8 cellular contexts compared by ENCODE assay signal in the genomic region with DNA sequence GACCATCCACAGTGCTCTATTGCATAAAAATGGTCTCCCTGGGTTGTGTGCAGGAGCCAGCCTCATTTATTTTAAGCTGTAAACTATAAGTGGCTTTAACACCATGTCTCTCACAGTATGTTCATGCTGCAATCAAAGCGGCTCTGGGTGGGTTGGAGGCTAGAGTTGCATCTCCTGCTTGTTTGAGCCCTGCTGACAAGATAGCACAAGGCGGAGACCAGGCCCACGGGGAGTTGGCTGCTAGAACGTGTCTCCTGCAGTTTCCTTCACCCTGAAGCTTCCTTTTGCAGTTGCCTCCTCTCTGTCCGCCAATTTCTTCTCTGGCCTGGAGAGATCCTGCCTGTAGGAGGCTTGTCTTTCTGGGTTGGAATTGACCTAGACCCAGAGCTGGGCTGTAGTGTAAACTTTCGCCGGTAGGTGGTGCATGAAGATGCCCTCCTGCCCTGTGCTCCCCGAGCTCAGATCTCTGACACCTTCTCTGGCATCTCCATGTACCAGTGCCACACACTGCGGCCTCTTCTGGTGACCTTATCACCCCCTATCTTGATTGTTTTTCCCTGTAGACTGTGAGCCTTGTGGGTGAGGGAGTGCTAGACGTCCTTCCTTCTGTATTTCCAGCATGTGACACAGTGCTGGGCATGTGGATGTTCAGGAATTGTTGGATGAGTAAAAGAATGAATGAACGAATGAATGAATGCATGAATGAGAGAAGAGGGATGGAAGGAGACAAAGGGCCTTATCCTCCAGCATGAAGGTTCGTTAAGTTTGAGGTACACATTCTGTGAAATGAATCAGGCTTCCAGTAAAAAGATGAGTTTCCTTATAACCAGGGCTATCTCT. TPM values are rescaled to one million over a fixed set of nuclear protein-coding genes. Genes with fewer than 3 reads are reported as not detected.
DNase-seq lines count a peak whose midpoint lies in the region; FAIRE-seq and TF ChIP-seq lines count a peak whose summit lies in the region.

No MANE protein-coding gene starts in this region.

- H3K4me1 ChIP-seq in keratinocyte (ENCODE audit: control insufficient read depth, extremely low read depth, insufficient read depth, low read length): no peaks in the 10 kb centered on the region

- H3K27me3 ChIP-seq in WERI-Rb-1 (ENCODE audit: insufficient read depth, low read depth, severe bottlenecking) (no peaks in the 10 kb centered on the region), keratinocyte (ENCODE audit: control insufficient read depth, extremely low read depth, insufficient read depth, low read length) (no peaks in the 10 kb centered on the region)

- H3K79me2 ChIP-seq in keratinocyte (ENCODE audit: control insufficient read depth, insufficient read depth, low read length): no peaks in the 10 kb centered on the region

- H4K20me1 ChIP-seq in keratinocyte (ENCODE audit: control insufficient read depth, extremely low read depth, insufficient read depth, low read length): no peaks in the 10 kb centered on the region

- DNase-seq in NCI-H1092 treated with DMSO at 0.1 percent for 48 hours (lab: John Stamatoyannopoulos, UW) (peak; percentile 7), NCI-H1092 (lab: John Stamatoyannopoulos, UW) (no peak), HFF-Myc (ENCODE audit: extremely low read depth, low read depth) (peak; percentile 42), NAMALWA (ENCODE audit: low spot score) (peak; percentile 93), WERI-Rb-1 (peak; percentile 77), T47D (ENCODE audit: low read depth in 1 of 2, low spot score in 1 of 2) (peak; percentile 57 to 79), keratinocyte (ENCODE audit: low read depth, low spot score) (peak; percentile 32)
- peak; percentile 69 to 82 for DNase-seq in stimulated activated CD4-positive, alpha-beta T cell treated with anti-CD3 and anti-CD28 coated beads, Interleukin-2, amount 100 ng/mL, for 48 hours

- H3K9ac ChIP-seq in keratinocyte (ENCODE audit: control insufficient read depth, extremely low read depth, insufficient read depth, low read length): no peak overlapping the region

- H3K27ac ChIP-seq in WERI-Rb-1 (peak overlapping the region; percentile 47), keratinocyte (ENCODE audit: control insufficient read depth, insufficient read depth, low read length) (no peak overlapping the region)

- no peak overlapping the region for H3K4me2 ChIP-seq in keratinocyte (ENCODE audit: control insufficient read depth, extremely low read depth, insufficient read depth, low read depth, low read length)

- in situ Hi-C loops in T47D (cut with HindIII; ENCODE audit: low pct_unique_long_range_greater_than_20kb, low sequenced_read_pairs): no loop called here

- dilution Hi-C loops in keratinocyte (cut with MboI; ENCODE audit: extremely low pct_ligation_motif_present, low sequenced_read_pairs): no loop called here

- H3K9me1 ChIP-seq in keratinocyte (ENCODE audit: control insufficient read depth, extremely low read depth, insufficient read depth, low read length): no peaks in the 10 kb centered on the region

- H2AFZ ChIP-seq in keratinocyte (ENCODE audit: control insufficient read depth, low read length): no peak overlapping the region

- peaks cover 6% of the 10 kb centered on the region for H3K9me3 ChIP-seq in WERI-Rb-1 (ENCODE audit: severe bottlenecking)
- no peaks in the 10 kb centered on the region for H3K9me3 ChIP-seq in keratinocyte (ENCODE audit: control insufficient read depth, low read depth, low read length)

- peak; percentile 93 for FAIRE-seq in keratinocyte (lab: Jason Lieb, UNC)

- H3K4me3 ChIP-seq in HFF-Myc (replicated peaks; ENCODE audit: low read depth, low read length) (no peak overlapping the region), WERI-Rb-1 (ENCODE audit: low read depth, low read length) (no peak overlapping the region), keratinocyte (ENCODE audit: control insufficient read depth in 2 of 3, extremely low read depth in 1 of 3, insufficient read depth in 2 of 3, low read depth in 1 of 3, low read length in 3 of 3) (no peak overlapping the region)

- peak; percentile 89 for TF ChIP-seq CTCF in HFF-Myc (IDR thresholded peaks at IDR 0.05; ENCODE audit: low read depth, low read length, missing control alignments)
- peak; percentile 88 for TF ChIP-seq CTCF in WERI-Rb-1 (IDR thresholded peaks at IDR 0.05; ENCODE audit: low read depth, low read length)
- peak; percentile 84 to 95 (median 86) for TF ChIP-seq CTCF in keratinocyte (optimal IDR thresholded peaks at IDR 0.05 in 1 of 3, IDR thresholded peaks at IDR 0.05 in 1 of 3, conservative IDR thresholded peaks at IDR 0.05 in 1 of 3; ENCODE audit: extremely low read depth in 1 of 3, insufficient read depth in 2 of 3, low read length in 3 of 3)

- no peaks in the 10 kb centered on the region; the same call in 1 of the 2 replicates for H3K36me3 ChIP-seq in WERI-Rb-1
- peaks cover 0 to 11% of the 10 kb centered on the region in 2 experiments for H3K36me3 ChIP-seq in keratinocyte (ENCODE audit: control insufficient read depth in 2 of 2, extremely low read depth in 1 of 2, insufficient read depth in 2 of 2, low read length in 2 of 2)

RNA-seq across cellular contexts. Expression of gene OTUB2, which starts 10.4 kb away (rescaled TPM):
- 2.6 to 4.8 TPM (median 3.5 TPM) in 3 replicates for polyA plus RNA-seq in keratinocyte
- polyA plus RNA-seq in keratinocyte (2011; ENCODE audit: low read depth): 3.0 TPM
- polyA plus RNA-seq in keratinocyte (2011; cell fraction: cytosol; rRNA removed): 3.5 and 3.6 TPM in 2 replicates
- polyA plus RNA-seq in keratinocyte (2011; cell fraction: nucleus; rRNA removed): 4.5 and 5.3 TPM in 2 replicates
- 4.5 and 4.7 TPM in 2 replicates for polyA plus RNA-seq in keratinocyte (2012; ENCODE audit: low replicate concordance)
- 8.5 to 14.3 TPM (median 10.1 TPM) in 3 replicates for polyA minus RNA-seq in keratinocyte
- polyA minus RNA-seq in keratinocyte (2011; cell fraction: cytosol; rRNA and poly(A)+ RNA removed): 8.8 TPM
- 5.2 and 8.1 TPM in 2 replicates for polyA minus RNA-seq in keratinocyte (2011; cell fraction: nucleus; rRNA and poly(A)+ RNA removed)

RNA-seq across cellular contexts. Expression of gene CCDC197, which starts 39.4 kb away (rescaled TPM):
- not detected in 3 replicates for polyA plus RNA-seq in keratinocyte
- not detected for polyA plus RNA-seq in keratinocyte (2011; ENCODE audit: low read depth)
- not detected in 2 replicates for polyA plus RNA-seq in keratinocyte (2011; cell fraction: cytosol; rRNA removed)
- not detected in 2 replicates for polyA plus RNA-seq in keratinocyte (2011; cell fraction: nucleus; rRNA removed)
- not detected in 2 replicates for polyA plus RNA-seq in keratinocyte (2012; ENCODE audit: low replicate concordance)
- not detected in 3 replicates for polyA minus RNA-seq in keratinocyte
- polyA minus RNA-seq in keratinocyte (2011; cell fraction: cytosol; rRNA and poly(A)+ RNA removed): not detected
- polyA minus RNA-seq in keratinocyte (2011; cell fraction: nucleus; rRNA and poly(A)+ RNA removed): not detected in 2 replicates

RNA-seq across cellular contexts. Expression of gene DDX24, which starts 44.5 kb away (rescaled TPM):
- polyA plus RNA-seq in keratinocyte: 171 to 179 TPM (median 172 TPM) in 3 replicates
- polyA plus RNA-seq in keratinocyte (2011; ENCODE audit: low read depth): 251 TPM
- polyA plus RNA-seq in keratinocyte (2011; cell fraction: cytosol; rRNA removed): 124 and 159 TPM in 2 replicates
- polyA plus RNA-seq in keratinocyte (2011; cell fraction: nucleus; rRNA removed): 237 and 260 TPM in 2 replicates
- 128 and 144 TPM in 2 replicates for polyA plus RNA-seq in keratinocyte (2012; ENCODE audit: low replicate concordance)
- 63.3 to 137 TPM (median 126 TPM) in 3 replicates for polyA minus RNA-seq in keratinocyte
- polyA minus RNA-seq in keratinocyte (2011; cell fraction: cytosol; rRNA and poly(A)+ RNA removed): 56.6 TPM
- polyA minus RNA-seq in keratinocyte (2011; cell fraction: nucleus; rRNA and poly(A)+ RNA removed): 69.4 and 106 TPM in 2 replicates

RNA-seq across cellular contexts. Expression of gene IFI27L1, which starts 44.6 kb away (rescaled TPM):
- 17.4 to 25.0 TPM (median 18.9 TPM) in 3 replicates for polyA plus RNA-seq in keratinocyte
- 5.6 TPM for polyA plus RNA-seq in keratinocyte (2011; ENCODE audit: low read depth)
- polyA plus RNA-seq in keratinocyte (2011; cell fraction: cytosol; rRNA removed): 10.0 and 19.6 TPM in 2 replicates
- polyA plus RNA-seq in keratinocyte (2011; cell fraction: nucleus; rRNA removed): 20.2 and 23.1 TPM in 2 replicates
- polyA plus RNA-seq in keratinocyte (2012; ENCODE audit: low replicate concordance): 10.5 and 19.4 TPM in 2 replicates
- polyA minus RNA-seq in keratinocyte: 5.7 to 11.1 TPM (median 5.9 TPM) in 3 replicates
- 13.8 TPM for polyA minus RNA-seq in keratinocyte (2011; cell fraction: cytosol; rRNA and poly(A)+ RNA removed)
- polyA minus RNA-seq in keratinocyte (2011; cell fraction: nucleus; rRNA and poly(A)+ RNA removed): 2.9 and 3.9 TPM in 2 replicates
